Comparison of ENCODE assay signal across 23 cellular contexts in the genomic region with DNA sequence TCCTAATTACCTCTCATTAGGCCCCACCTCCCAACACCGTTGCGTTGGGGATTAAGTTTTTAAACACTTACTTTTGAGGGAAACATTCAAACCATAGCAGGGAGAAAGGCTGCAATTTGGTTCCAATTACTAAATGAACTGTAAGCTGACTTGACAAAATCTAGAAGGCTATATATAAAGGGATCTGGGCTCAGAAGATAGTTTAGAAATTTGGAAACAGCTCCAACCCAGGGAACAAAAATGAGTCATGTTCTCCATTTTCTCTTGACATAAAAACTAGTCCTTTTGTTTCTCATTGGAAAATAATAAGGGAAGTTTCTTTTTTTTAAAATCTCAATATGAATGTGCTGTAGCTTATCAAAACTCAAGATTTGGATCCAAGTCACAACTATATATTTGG. TPM values are rescaled to one million over a fixed set of nuclear protein-coding genes. Genes with fewer than 3 reads are reported as not detected.
A peak's percentile ranks its signal among the peaks of the same experiment; 100 is the strongest.
DNase-seq lines count a peak whose midpoint lies in the region; ATAC-seq and TF ChIP-seq lines count a peak whose summit lies in the region.
"Had no signal": no experiment of that assay in that cellular context is flagged by ENCODE, and none has a peak within 500 bp of the region (broad histone marks: within the 10 kb centered on the region; RNA-seq: fewer than 3 reads in every experiment).

No MANE protein-coding gene starts in this region.

- H3K4me3 ChIP-seq in adipocyte (ENCODE audit: low read length): no peak overlapping the region
- peak overlapping the region; percentile 7 for H3K4me3 ChIP-seq in thoracic aorta
- H3K4me3 ChIP-seq: BLaER1 treated with 17β-estradiol and CSF1 and Interleukin-3, amounts not matched to agents 10 nM and 100 nM had no signal

- DNase-seq in SIG-M5 treated with dmso at 0.1 percent for 504 hours (lab: John Stamatoyannopoulos, UW; ENCODE audit: unreplicated experiment) (peak; percentile 17), SIG-M5 (lab: John Stamatoyannopoulos, UW) (no peak), adipocyte (ENCODE audit: low read depth) (peak; percentile 69), fibroblast of peridontal ligament (ENCODE audit: extremely low read depth) (peak; percentile 85), thoracic aorta (ENCODE audit: low spot score) (no peak), NAMALWA (ENCODE audit: low spot score) (no peak), activated T-cell treated with anti-CD3 and anti-CD28 coated beads for 4 hours (no peak), KG1 (lab: John Stamatoyannopoulos, UW) (no peak)
- DNase-seq: activated naive CD4-positive, alpha-beta T cell treated with anti-CD3 and anti-CD28 coated beads for 36 hours; activated T-cell treated with anti-CD3 and anti-CD28 coated beads, Interleukin-2, amount 50 U/mL, for 24 hours; effector CD8-positive, alpha-beta T cell; erythroblast; glutamatergic neuron; GOT3; NCI-H1436; nucleus accumbens; retina; stimulated activated CD4-positive, alpha-beta T cell treated with anti-CD3 and anti-CD28 coated beads, Interleukin-12 subunit alpha, Interleukin-12 subunit beta, amount 100 ng/mL, for 4 hours had no signal

- TF ChIP-seq CTCF in thoracic aorta (IDR thresholded peaks at IDR 0.05): no peak

- H3K4me1 ChIP-seq in adipocyte (ENCODE audit: control insufficient read depth, insufficient read depth, low read length): peaks cover 16% of the 10 kb centered on the region
- peaks cover 7 to 23% of the 10 kb centered on the region in 2 donors for H3K4me1 ChIP-seq in thoracic aorta (ENCODE audit: control insufficient read depth in 1 of 2, low read depth in 2 of 2)

- H3K9me3 ChIP-seq in adipocyte (ENCODE audit: control insufficient read depth, low read length) (no peaks in the 10 kb centered on the region), thoracic aorta (no peaks in the 10 kb centered on the region)
- H3K9me3 ChIP-seq: BLaER1 treated with 17β-estradiol and CSF1 and Interleukin-3, amounts not matched to agents 10 nM and 100 nM had no signal

- ATAC-seq in thoracic aorta (ENCODE audit: insufficient number of reproducible peaks, low FRiP score, low read depth): no peak
- ATAC-seq: activated CD4-positive, CD25-positive, alpha-beta regulatory T cell treated with anti-CD3 and anti-CD28 coated beads, Interleukin-2, amount 50 U/mL, for 24 hours had no signal

- H3K36me3 ChIP-seq in adipocyte (ENCODE audit: control insufficient read depth, insufficient read depth, low read length, severe bottlenecking) (peaks cover 25% of the 10 kb centered on the region), thoracic aorta (no peaks in the 10 kb centered on the region)
- H3K36me3 ChIP-seq: BLaER1 treated with 17β-estradiol and CSF1 and Interleukin-3, amounts not matched to agents 10 nM and 100 nM had no signal

- H3K27ac ChIP-seq in thoracic aorta: peak overlapping the region; percentile 40 to 78

- H3K9ac ChIP-seq in adipocyte (ENCODE audit: low read length): peak overlapping the region; percentile 3
- H3K9ac ChIP-seq: BLaER1 treated with 17β-estradiol and CSF1 and Interleukin-3, amounts not matched to agents 10 nM and 100 nM had no signal

- H3K27me3 ChIP-seq in adipocyte (replicated peaks; ENCODE audit: control insufficient read depth, insufficient read depth, low read length) (no peaks in the 10 kb centered on the region), thoracic aorta (replicated peaks; ENCODE audit: insufficient read depth) (no peaks in the 10 kb centered on the region)
- H3K27me3 ChIP-seq: BLaER1 treated with 17β-estradiol and CSF1 and Interleukin-3, amounts not matched to agents 10 nM and 100 nM had no signal

RNA-seq across cellular contexts. Expression of a gene that starts 17.5 kb away (rescaled TPM):
- not detected for total RNA-seq in thoracic aorta
- total RNA-seq: A172; activated naive CD4-positive, alpha-beta T cell treated with anti-CD3 and anti-CD28 coated beads for 36 hours; cerebellum; ureter had no signal

RNA-seq across cellular contexts. Expression of a gene that starts 33.0 kb away (rescaled TPM):
- total RNA-seq in thoracic aorta: 10 to 100 TPM in 1 of 2 donors, 1 to 10 TPM in 1; 7.3 to 11.1 TPM

Comparison
In these comparisons a context has a peak if more than half of its experiments do, and no peak if none do; other contexts are left out.
1. DNase-seq: peak in SIG-M5 treated with dmso at 0.1 percent for 504 hours (single experiment), adipocyte (single experiment) and fibroblast of peridontal ligament (single experiment); none in SIG-M5 (single experiment), thoracic aorta (single experiment), NAMALWA (single experiment), activated T-cell treated with anti-CD3 and anti-CD28 coated beads for 4 hours (single experiment) and KG1 (single experiment).